Comparison of ENCODE assay signal across 10 cellular contexts in the genomic region with DNA sequence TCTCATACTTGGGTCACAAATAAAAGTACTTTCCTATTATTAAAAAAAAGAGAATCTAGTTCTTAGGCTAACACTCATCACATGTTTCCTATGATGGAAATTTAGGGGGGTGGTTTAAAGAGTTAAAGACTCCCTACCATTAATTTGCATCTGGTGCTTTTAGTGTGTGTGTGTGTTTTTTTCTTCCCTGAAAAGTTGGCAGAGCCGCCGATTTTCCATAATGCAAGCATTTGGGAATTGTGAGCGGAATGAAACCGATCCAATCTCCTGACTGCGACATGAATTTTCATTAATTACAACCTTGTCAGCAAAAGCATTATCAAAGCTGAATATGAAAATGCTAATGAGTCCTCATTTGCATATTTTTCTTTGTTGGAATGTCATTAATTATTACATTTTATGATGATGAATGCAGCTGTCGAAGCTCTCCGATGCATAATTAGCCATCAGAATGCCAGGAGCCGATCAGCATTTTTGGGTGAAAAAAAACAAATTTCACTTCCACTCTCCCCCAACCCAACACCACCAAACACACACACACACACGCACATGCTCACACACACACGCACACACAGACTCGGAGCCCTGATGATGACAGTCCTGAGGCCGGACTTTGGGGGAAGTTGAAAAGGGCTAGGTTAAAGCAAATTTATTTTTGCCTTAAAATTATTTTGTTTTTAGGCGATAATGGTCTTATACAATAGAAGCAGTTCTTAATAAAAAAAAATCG.
A peak's percentile ranks its signal among the peaks of the same experiment; 100 is the strongest.
DNase-seq lines count a peak whose midpoint lies in the region; ATAC-seq, FAIRE-seq and TF ChIP-seq lines count a peak whose summit lies in the region.
"Had no signal": no experiment of that assay in that cellular context is flagged by ENCODE, and none has a peak within 500 bp of the region (broad histone marks: within the 10 kb centered on the region; RNA-seq: fewer than 3 reads in every experiment).

No MANE protein-coding gene starts in this region.

- no peaks in the 10 kb centered on the region for H4K20me1 ChIP-seq in astrocyte (ENCODE audit: insufficient read depth, low read length)

- WGBS in stomach, 5 donors: 51 to 74% (median 65%) methylated on average over 14 of the region's 14 CpGs

- no peaks in the 10 kb centered on the region for H3K9me3 Mint-ChIP-seq in astrocyte (ENCODE audit: unreplicated experiment)
- H3K9me3 Mint-ChIP-seq: central memory CD8-positive, alpha-beta T cell had no signal

- FAIRE-seq in astrocyte (lab: Jason Lieb, UNC): peak; percentile 78
- FAIRE-seq in urothelium cell line (lab: Jason Lieb, UNC): no peak

- TF ChIP-seq POLR2A in stomach (IDR thresholded peaks at IDR 0.05): no peak

- no peaks in the 10 kb centered on the region for H3K27me3 Mint-ChIP-seq in astrocyte (ENCODE audit: low read depth, unreplicated experiment)
- H3K27me3 Mint-ChIP-seq: central memory CD8-positive, alpha-beta T cell had no signal

- H3K27ac ChIP-seq in astrocyte (ENCODE audit: low read depth, low read length): peak overlapping the region; percentile 60
- peak overlapping the region in 4 of 5 donors; percentile 56 to 80 (median 64) for H3K27ac ChIP-seq in stomach

- H3K4me3 ChIP-seq in HFF-Myc (replicated peaks; ENCODE audit: low read depth, low read length) (peak overlapping the region; percentile 42), astrocyte (ENCODE audit: insufficient read depth, low read depth, low read length) (peak overlapping the region; percentile 58), stomach (peak overlapping the region; percentile 28 to 31 (median 30))

- no peaks in the 10 kb centered on the region for H3K36me3 Mint-ChIP-seq in astrocyte (ENCODE audit: low read depth, unreplicated experiment)

- H3K4me2 ChIP-seq in astrocyte (ENCODE audit: low read length): peak overlapping the region; percentile 90

- DNase-seq in HFF-Myc (ENCODE audit: extremely low read depth, low read depth): no peak
- peak; percentile 66 for DNase-seq in astrocyte (ENCODE audit: low read depth)
- DNase-seq in hepatic stellate cell (ENCODE audit: low spot score): peak; percentile 56
- DNase-seq in stomach: no peak
- no peak for DNase-seq in urothelium cell line (ENCODE audit: low spot score)
- no peak for DNase-seq in NCI-H1417 (lab: John Stamatoyannopoulos, UW)
- no peak for DNase-seq in UCSD-AML1 (lab: John Stamatoyannopoulos, UW; ENCODE audit: unreplicated experiment)
- DNase-seq: T-helper 17 cell had no signal

- H3K4me3 Mint-ChIP-seq in astrocyte (ENCODE audit: unreplicated experiment): no peak overlapping the region
- H3K4me3 Mint-ChIP-seq: central memory CD8-positive, alpha-beta T cell; T-helper 17 cell had no signal

- peaks cover 41% of the 10 kb centered on the region for H3K4me1 Mint-ChIP-seq in astrocyte (ENCODE audit: low read depth, unreplicated experiment)
- H3K4me1 Mint-ChIP-seq: central memory CD8-positive, alpha-beta T cell had no signal

- H3K27me3 ChIP-seq in astrocyte (ENCODE audit: insufficient read depth, low read length): no peaks in the 10 kb centered on the region
- H3K27me3 ChIP-seq in stomach: no peaks in the 10 kb centered on the region

- peaks cover 83% of the 10 kb centered on the region for H3K79me2 ChIP-seq in astrocyte (ENCODE audit: insufficient read depth, low read length)

- no peak for ATAC-seq in GM21381 (IDR thresholded peaks at IDR 0.05; ENCODE audit: unreplicated experiment)

- H3K36me3 ChIP-seq in astrocyte (ENCODE audit: insufficient read depth, low read length): no peaks in the 10 kb centered on the region
- no peaks in the 10 kb centered on the region for H3K36me3 ChIP-seq in stomach

- no peak for TF ChIP-seq CTCF in HFF-Myc (IDR thresholded peaks at IDR 0.05; ENCODE audit: low read depth, low read length, missing control alignments)
- TF ChIP-seq CTCF in astrocyte (IDR thresholded peaks at IDR 0.05; ENCODE audit: insufficient read depth, low read depth, low read length): no peak
- TF ChIP-seq CTCF in stomach (IDR thresholded peaks at IDR 0.05): no peak

- no peak overlapping the region for H2AFZ ChIP-seq in astrocyte (ENCODE audit: low read depth, low read length)

- H3K27ac Mint-ChIP-seq in astrocyte (ENCODE audit: unreplicated experiment): no peak overlapping the region
- H3K27ac Mint-ChIP-seq: T-helper 17 cell had no signal

- intact Hi-C loops in stomach (cut with DNase I; ENCODE audit: low total_unique reads): no loop called here

- no peak for TF ChIP-seq EP300 in stomach (IDR thresholded peaks at IDR 0.05)

- H3K9ac ChIP-seq in astrocyte (ENCODE audit: low read length): peak overlapping the region; percentile 74

- H3K9me3 ChIP-seq in astrocyte (ENCODE audit: insufficient read depth, low read depth, low read length) (no peaks in the 10 kb centered on the region), stomach (no peaks in the 10 kb centered on the region)

- H3K4me1 ChIP-seq in astrocyte (ENCODE audit: insufficient read depth, low read length): peaks cover 29% of the 10 kb centered on the region
- peaks cover 0 to 14% (median 5%) of the 10 kb centered on the region in 4 donors for H3K4me1 ChIP-seq in stomach

Comparison
In these comparisons a context has a peak if more than half of its experiments do, and no peak if none do; other contexts are left out.
1. DNase-seq: peak in astrocyte (single experiment) and hepatic stellate cell (single experiment); none in HFF-Myc (single experiment), stomach (single experiment), urothelium cell line (single experiment), NCI-H1417 (0 of 3) and UCSD-AML1 (single experiment).
2. Peak in every context shown above with its lines, with median percentiles within 50 percentile points of each other: H3K4me3 ChIP-seq.